8 cellular contexts compared by ENCODE assay signal in genomic region chr4:2696423-2696822, GRCh38. TPM values are rescaled to one million over a fixed set of nuclear protein-coding genes. Genes with fewer than 3 reads are reported as not detected.
DNase-seq lines count a peak whose midpoint lies in the region; ATAC-seq, FAIRE-seq and TF ChIP-seq lines count a peak whose summit lies in the region.

No MANE protein-coding gene starts in this region.

- H3K4me2 ChIP-seq in SU-DHL-6 (ENCODE audit: low read depth, low read length, poor library complexity, severe bottlenecking) (peak overlapping the region; percentile 99), HepG2 (ENCODE audit: low read depth, low read length) (no peak overlapping the region)

- H3K9me3 ChIP-seq in SU-DHL-6 (ENCODE audit: insufficient read depth, low read length) (no peaks in the 10 kb centered on the region), HepG2 (ENCODE audit: low read length) (no peaks in the 10 kb centered on the region)

- H3F3A ChIP-seq in SU-DHL-6 (ENCODE audit: insufficient read depth), result peaks cover 33% of the 10 kb centered on the region

- TF ChIP-seq EP300 in HepG2 (IDR thresholded peaks at IDR 0.05; ENCODE audit: low read depth in 2 of 2, low read length in 2 of 2) (no peak), HepG2 (CRISPR knock-in tag; IDR thresholded peaks at IDR 0.05; ENCODE audit: borderline replicate concordance) (no peak)

- 98% methylated on average over 11 of the region's 14 CpGs for WGBS in HepG2 (ENCODE audit: low lambda C conversion rate)

- intact Hi-C loops in HepG2 (cut with micrococcal nuclease; ENCODE audit: unreplicated experiment) (no loop called here), Right ventricle myocardium superior (cut with DNase I) (no loop called here)

- H3K9ac ChIP-seq in SU-DHL-6 (ENCODE audit: low read length), result peak overlapping the region; percentile 57
- H3K9ac ChIP-seq in HepG2 (ENCODE audit: insufficient read depth, low read depth, low read length), result no peak overlapping the region

- H3K4me1 ChIP-seq in HepG2 (ENCODE audit: insufficient read depth, low read length), result peaks cover 17% of the 10 kb centered on the region

- H3K27ac ChIP-seq in SU-DHL-6 (ENCODE audit: low read depth, low read length) (peak overlapping the region; percentile 97), HepG2 (ENCODE audit: extremely low read length, insufficient read depth, low read length) (no peak overlapping the region)

- peak; percentile 98 for ATAC-seq in GM19463 (IDR thresholded peaks at IDR 0.05; ENCODE audit: unreplicated experiment)
- peak; percentile 91 for ATAC-seq in HG03097 (IDR thresholded peaks at IDR 0.05; ENCODE audit: low FRiP score, unreplicated experiment)
- ATAC-seq in HepG2, result no peak
- ATAC-seq in Right ventricle myocardium superior (ENCODE audit: poor library complexity), result no peak

- H3K79me2 ChIP-seq in SU-DHL-6 (ENCODE audit: insufficient read depth, low read length) (no peaks in the 10 kb centered on the region; the same call in 1 of the 2 replicates), HepG2 (ENCODE audit: insufficient read depth, low read length) (no peaks in the 10 kb centered on the region)

- TF ChIP-seq CTCF in SU-DHL-6 (IDR thresholded peaks at IDR 0.05; ENCODE audit: insufficient read depth, low read length, poor library complexity, severe bottlenecking) (no peak), HepG2 (CRISPR knock-in tag; IDR thresholded peaks at IDR 0.05) (no peak)

- H3K27me3 ChIP-seq in SU-DHL-6 (ENCODE audit: low read length) (no peaks in the 10 kb centered on the region), H7 (ENCODE audit: control insufficient read depth, insufficient read depth, low read length) (no peaks in the 10 kb centered on the region), HepG2 (ENCODE audit: control insufficient read depth in 1 of 2, insufficient read depth in 2 of 2, low read length in 2 of 2) (no peaks in the 10 kb centered on the region)

- POLR2A ChIA-PET in HepG2 (lab: Yijun Ruan, JAX), result no interaction called here

- FAIRE-seq in GM12891 (lab: Jason Lieb, UNC) (peak; percentile 100), HepG2 (lab: Jason Lieb, UNC) (no peak)

- TF ChIP-seq RAD21 in HepG2 (CRISPR knock-in tag; IDR thresholded peaks at IDR 0.05), result no peak

- H3K9me2 ChIP-seq in SU-DHL-6 (replicated peaks; ENCODE audit: insufficient read depth, low read length), result no peaks in the 10 kb centered on the region

- peak; percentile 75 for DNase-seq in GM12891 (ENCODE audit: insufficient read length, low spot score)
- no peak for DNase-seq in amniotic stem cell (lab: John Stamatoyannopoulos, UW)
- no peak for DNase-seq in H7
- DNase-seq in HepG2 (ENCODE audit: low spot score), result no peak
- DNase-seq in Right ventricle myocardium superior, result no peak

- TF ChIP-seq POLR2A in GM12891 (IDR thresholded peaks at IDR 0.05; ENCODE audit: low read depth, low read length), result peak; percentile 34; the same call in 1 of the 2 replicates
- TF ChIP-seq POLR2A in HepG2 (IDR thresholded peaks at IDR 0.05; ENCODE audit: insufficient read depth in 1 of 2, low read depth in 2 of 2, low read length in 2 of 2), result no peak

- H3K36me3 ChIP-seq in SU-DHL-6 (ENCODE audit: low read length) (no peaks in the 10 kb centered on the region), H7 (replicated peaks; ENCODE audit: control insufficient read depth, insufficient read depth, low read length) (peaks cover 25% of the 10 kb centered on the region), HepG2 (replicated peaks in 1 of 2; ENCODE audit: control insufficient read depth in 1 of 2, insufficient read depth in 2 of 2, low read length in 2 of 2) (peaks cover 42 to 84% of the 10 kb centered on the region in 2 experiments)

- CTCF ChIA-PET in HepG2 (lab: Yijun Ruan, JAX; ENCODE audit: low intra/inter-chr PET ratio, low total read pairs), result no interaction called here

- peak overlapping the region; percentile 41 for H3K4me3 ChIP-seq in SU-DHL-6 (ENCODE audit: insufficient read depth, low read length, poor library complexity, severe bottlenecking)
- H3K4me3 ChIP-seq in H7 (ENCODE audit: insufficient read depth, low read depth, low read length), result no peak overlapping the region
- no peak overlapping the region for H3K4me3 ChIP-seq in HepG2 (replicated peaks in 1 of 3; ENCODE audit: insufficient read depth in 1 of 3, low read depth in 2 of 3, low read length in 3 of 3)

- no TSS peak for BruUV-seq in HepG2 (replicated peaks; lab: Mats Ljungman, UMichigan)

- H2AFZ ChIP-seq in SU-DHL-6 (ENCODE audit: low read depth, low read length, severe bottlenecking) (no peak overlapping the region), HepG2 (ENCODE audit: low read length) (no peak overlapping the region)

- H4K20me1 ChIP-seq in SU-DHL-6 (ENCODE audit: low read depth, low read length) (no peaks in the 10 kb centered on the region), HepG2 (ENCODE audit: insufficient read depth, low read length) (0 out of 2 replicates have a peak, but pooled peaks cover 2% of the 10 kb centered on the region)

- in situ Hi-C loops in HepG2 (cut with HindIII; ENCODE audit: extremely low pct_ligation_motif_present, low pct_unique_long_range_greater_than_20kb), result no loop called here

TF ChIP-seq in GM12891, 5 proteins besides CTCF, POLR2A, EP300 and RAD21:
- no peak for TF ChIP-seq TAF1 (IDR thresholded peaks at IDR 0.05; ENCODE audit: low read depth, low read length)
- TF ChIP-seq SPI1 (IDR thresholded peaks at IDR 0.05; ENCODE audit: low read depth, low read length), result no peak
- TF ChIP-seq POU2F2 (IDR thresholded peaks at IDR 0.05; ENCODE audit: low read depth, low read length), result no peak
- TF ChIP-seq POLR2AphosphoS5 (IDR thresholded peaks at IDR 0.05; ENCODE audit: low read depth, low read length), result no peak
- TF ChIP-seq PAX5 (IDR thresholded peaks at IDR 0.05; ENCODE audit: insufficient read depth, low read length, severe bottlenecking), result peak; percentile 99

TF ChIP-seq in HepG2, 621 proteins besides CTCF, POLR2A, EP300 and RAD21 (continues in another document):
- TF ChIP-seq GPN1 (CRISPR knock-in tag; IDR thresholded peaks at IDR 0.05; ENCODE audit: borderline replicate concordance) (no peak), ZNF556 (CRISPR knock-in tag; IDR thresholded peaks at IDR 0.05; ENCODE audit: borderline replicate concordance) (no peak), HNRNPK (IDR thresholded peaks at IDR 0.05; ENCODE audit: low read depth, low read length, poor library complexity, severe bottlenecking) (no peak), ZC3H4 (CRISPR knock-in tag; IDR thresholded peaks at IDR 0.05; ENCODE audit: borderline replicate concordance) (no peak), NR2F2 (IDR thresholded peaks at IDR 0.05; ENCODE audit: borderline replicate concordance, low read depth) (no peak), ELK4 (CRISPR knock-in tag; IDR thresholded peaks at IDR 0.05; ENCODE audit: borderline replicate concordance) (no peak), ATF5 (CRISPR knock-in tag; IDR thresholded peaks at IDR 0.05; ENCODE audit: low read depth) (no peak)

RNA-seq across cellular contexts. Expression of gene TNIP2, which starts 59.7 kb away (rescaled TPM):
- polyA plus RNA-seq in GM12891 (2012; ENCODE audit: low read depth, missing spikeins), result 40.6 TPM
- 44.6 and 51.3 TPM in 2 replicates for total RNA-seq in H7 (2014; rRNA removed; shearing (Covaris generic))
- 28.5 and 38.0 TPM in 2 replicates for total RNA-seq in HepG2 (2016; rRNA removed; fragmentation: Illumina TruSeq; extraction: Trizol)
- 51.3 and 56.9 TPM in 2 replicates for total RNA-seq in HepG2 (2016; cell fraction: cytosol; rRNA removed; fragmentation: Illumina TruSeq; extraction: Trizol; ENCODE audit: low read depth)
- total RNA-seq in HepG2 (2016; cell fraction: insoluble cytoplasmic fraction; rRNA removed; fragmentation: Illumina TruSeq; extraction: Trizol), result 23.8 and 37.4 TPM in 2 replicates
- 75.6 and 77.4 TPM in 2 replicates for total RNA-seq in HepG2 (2016; cell fraction: membrane; rRNA removed; fragmentation: Illumina TruSeq; extraction: Trizol)
- 22.8 and 24.6 TPM in 2 replicates for total RNA-seq in HepG2 (2016; cell fraction: nucleus; rRNA removed; fragmentation: Illumina TruSeq; extraction: Trizol)
- 25.6 and 30.1 TPM in 2 replicates for polyA plus RNA-seq in HepG2 (2011; rRNA removed)
- polyA plus RNA-seq in HepG2 (2011; cell fraction: cytosol; rRNA removed), result 24.2 and 29.8 TPM in 2 replicates
- 85.8 and 92.8 TPM in 2 replicates for polyA plus RNA-seq in HepG2 (2011; cell fraction: nucleus; rRNA removed)
- 14.3 and 23.5 TPM in 2 replicates for polyA plus RNA-seq in HepG2 (2012)
- 52.0 and 56.1 TPM in 2 replicates for polyA plus RNA-seq in HepG2 (2016; cell fraction: cytosol; fragmentation: Illumina TruSeq; extraction: Trizol; ENCODE audit: low read depth)
- polyA plus RNA-seq in HepG2 (2016; cell fraction: insoluble cytoplasmic fraction; fragmentation: Illumina TruSeq; extraction: Trizol; ENCODE audit: low read depth), result 25.2 and 28.5 TPM in 2 replicates
- polyA plus RNA-seq in HepG2 (2016; cell fraction: membrane; fragmentation: Illumina TruSeq; extraction: Trizol; ENCODE audit: low read depth), result 60.4 and 61.0 TPM in 2 replicates
- polyA plus RNA-seq in HepG2 (2016; cell fraction: nucleus; fragmentation: Illumina TruSeq; extraction: Trizol; ENCODE audit: insufficient read depth, low read depth), result 46.5 and 50.4 TPM in 2 replicates
- polyA minus RNA-seq in HepG2 (2011; rRNA and poly(A)+ RNA removed; ENCODE audit: low replicate concordance), result 10.0 and 18.7 TPM in 2 replicates
- 8.1 and 8.4 TPM in 2 replicates for polyA minus RNA-seq in HepG2 (2011; cell fraction: cytosol; rRNA and poly(A)+ RNA removed)
- polyA minus RNA-seq in HepG2 (2011; cell fraction: nucleus; rRNA and poly(A)+ RNA removed), result 18.6 and 22.9 TPM in 2 replicates
- total RNA-seq in Right ventricle myocardium superior, result 25.9 TPM

Comparison
In these comparisons a context has a peak if more than half of its experiments do, and no peak if none do; other contexts are left out.
1. ATAC-seq: peak in GM19463 (single experiment) and HG03097 (single experiment); none in HepG2 (single experiment) and Right ventricle myocardium superior (single experiment).